Comparison of ENCODE assay signal across 21 cellular contexts in the genomic region with DNA sequence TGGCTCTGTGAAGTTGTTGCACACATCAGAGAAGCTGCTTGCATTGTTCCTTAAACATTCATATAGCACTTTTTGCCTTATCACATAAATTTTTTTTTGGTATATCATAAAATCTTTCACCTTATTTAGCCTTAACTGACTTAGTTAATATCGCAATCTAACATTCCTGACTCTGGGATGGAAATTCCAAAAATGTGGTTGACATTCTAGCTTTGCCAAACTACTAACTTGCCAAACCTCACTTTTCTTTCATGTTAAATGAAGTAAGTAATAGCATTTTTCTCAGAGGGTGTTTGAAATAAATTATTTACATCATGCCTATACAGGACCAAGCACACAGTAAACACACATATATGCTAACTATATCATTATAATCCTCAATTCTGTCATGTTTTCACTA.
A peak's percentile ranks its signal among the peaks of the same experiment; 100 is the strongest.
DNase-seq lines count a peak whose midpoint lies in the region; ATAC-seq, FAIRE-seq and TF ChIP-seq lines count a peak whose summit lies in the region.
"Had no signal": no experiment of that assay in that cellular context is flagged by ENCODE, and none has a peak within 500 bp of the region (broad histone marks: within the 10 kb centered on the region; RNA-seq: fewer than 3 reads in every experiment).

No MANE protein-coding gene starts in this region.

- H3K4me1 Mint-ChIP-seq in astrocyte (ENCODE audit: low read depth, unreplicated experiment) = peaks cover 18% of the 10 kb centered on the region
- no peaks in the 10 kb centered on the region for H3K4me1 Mint-ChIP-seq in progenitor cell of endocrine pancreas (ENCODE audit: low read depth)
- peaks cover 8% of the 10 kb centered on the region for H3K4me1 Mint-ChIP-seq in type B pancreatic cell (ENCODE audit: unreplicated experiment)
- H3K4me1 Mint-ChIP-seq: B cell had no signal

- TF ChIP-seq CTCF in astrocyte (IDR thresholded peaks at IDR 0.05; ENCODE audit: insufficient read depth, low read depth, low read length) (no peak), progenitor cell of endocrine pancreas (IDR thresholded peaks at IDR 0.05; ENCODE audit: unreplicated experiment) (no peak), type B pancreatic cell (conservative IDR thresholded peaks at IDR 0.05) (no peak)

- H3K9ac ChIP-seq in astrocyte (ENCODE audit: low read length) = no peak overlapping the region
- H3K9ac ChIP-seq: BLaER1 treated with 17β-estradiol and CSF1 and Interleukin-3, amounts not matched to agents 10 nM and 100 nM had no signal

- H3K79me2 ChIP-seq in astrocyte (ENCODE audit: insufficient read depth, low read length) = no peaks in the 10 kb centered on the region

- H3K4me3 ChIP-seq in astrocyte (ENCODE audit: insufficient read depth, low read depth, low read length) = no peak overlapping the region
- H3K4me3 ChIP-seq: A549; BLaER1 treated with 17β-estradiol and CSF1 and Interleukin-3, amounts not matched to agents 10 nM and 100 nM had no signal

- H3K27me3 ChIP-seq in astrocyte (ENCODE audit: insufficient read depth, low read length) = no peaks in the 10 kb centered on the region
- H3K27me3 ChIP-seq: BLaER1 treated with 17β-estradiol and CSF1 and Interleukin-3, amounts not matched to agents 10 nM and 100 nM had no signal

- no peak overlapping the region for H3K4me2 ChIP-seq in astrocyte (ENCODE audit: low read length)
- H3K4me2 ChIP-seq: A549; BLaER1 treated with 17β-estradiol and CSF1 and Interleukin-3, amounts not matched to agents 10 nM and 100 nM had no signal

- ATAC-seq in left cardiac atrium = no peak
- ATAC-seq: A549; CD8-positive, alpha-beta T cell had no signal

- H3K27me3 Mint-ChIP-seq in astrocyte (ENCODE audit: low read depth, unreplicated experiment) (no peaks in the 10 kb centered on the region), progenitor cell of endocrine pancreas (no peaks in the 10 kb centered on the region), type B pancreatic cell (peaks cover 4% of the 10 kb centered on the region)
- H3K27me3 Mint-ChIP-seq: B cell; CD4-positive, alpha-beta T cell had no signal

- no peaks in the 10 kb centered on the region for H3K4me1 ChIP-seq in astrocyte (ENCODE audit: insufficient read depth, low read length)
- H3K4me1 ChIP-seq: A549; BLaER1 treated with 17β-estradiol and CSF1 and Interleukin-3, amounts not matched to agents 10 nM and 100 nM; Caco-2 had no signal

- no peaks in the 10 kb centered on the region for H3K9me3 ChIP-seq in astrocyte (ENCODE audit: insufficient read depth, low read depth, low read length)
- H3K9me3 ChIP-seq: A549; BLaER1 treated with 17β-estradiol and CSF1 and Interleukin-3, amounts not matched to agents 10 nM and 100 nM; Caco-2 had no signal

- no peak overlapping the region for H2AFZ ChIP-seq in astrocyte (ENCODE audit: low read depth, low read length)

- peak; percentile 9 for DNase-seq in HCEC 1CT
- peak; percentile 41 for DNase-seq in astrocyte (ENCODE audit: low read depth)
- peak; percentile 62 for DNase-seq in astrocyte of the hippocampus (ENCODE audit: low read depth, low spot score)
- no peak for DNase-seq in progenitor cell of endocrine pancreas (ENCODE audit: low spot score, unreplicated experiment)
- no peak for DNase-seq in left cardiac atrium
- DNase-seq in type B pancreatic cell (ENCODE audit: extremely low spot score, unreplicated experiment) = no peak
- DNase-seq: AML-193; Caco-2; Calu3; CD4-positive, alpha-beta T cell; CD8-positive, alpha-beta T cell; DMS79 treated with DMSO at 0.1 percent for 48 hours; GF-D8 had no signal

- H3K36me3 ChIP-seq in astrocyte (ENCODE audit: insufficient read depth, low read length) = no peaks in the 10 kb centered on the region
- H3K36me3 ChIP-seq: BLaER1 treated with 17β-estradiol and CSF1 and Interleukin-3, amounts not matched to agents 10 nM and 100 nM had no signal

- H3K4me3 Mint-ChIP-seq in astrocyte (ENCODE audit: unreplicated experiment) (no peak overlapping the region), progenitor cell of endocrine pancreas (ENCODE audit: low read depth) (no peak overlapping the region), type B pancreatic cell (no peak overlapping the region)
- H3K4me3 Mint-ChIP-seq: B cell; CD4-positive, alpha-beta T cell; CD8-positive, alpha-beta T cell had no signal

- H3K9me3 Mint-ChIP-seq in astrocyte (ENCODE audit: unreplicated experiment) (no peaks in the 10 kb centered on the region), progenitor cell of endocrine pancreas (ENCODE audit: low read depth) (no peaks in the 10 kb centered on the region), type B pancreatic cell (no peaks in the 10 kb centered on the region)

- H3K27ac Mint-ChIP-seq in astrocyte (ENCODE audit: unreplicated experiment) (no peak overlapping the region), progenitor cell of endocrine pancreas (no peak overlapping the region), type B pancreatic cell (no peak overlapping the region)
- H3K27ac Mint-ChIP-seq: B cell; CD4-positive, alpha-beta T cell; CD8-positive, alpha-beta T cell had no signal

- no peak overlapping the region for H3K27ac ChIP-seq in astrocyte (ENCODE audit: low read depth, low read length)
- H3K27ac ChIP-seq: 22Rv1; A549; BLaER1 treated with 17β-estradiol and CSF1 and Interleukin-3, amounts not matched to agents 10 nM and 100 nM; C4-2B had no signal

- FAIRE-seq in astrocyte (lab: Jason Lieb, UNC) = no peak
- FAIRE-seq: A549, D721Med, GM12891, GM19239 had no signal

- intact Hi-C loops in left cardiac atrium (cut with DNase I) = no loop called here

- H3K36me3 Mint-ChIP-seq in astrocyte (ENCODE audit: low read depth, unreplicated experiment) (no peaks in the 10 kb centered on the region), progenitor cell of endocrine pancreas (ENCODE audit: insufficient read depth) (no peaks in the 10 kb centered on the region), type B pancreatic cell (no peaks in the 10 kb centered on the region)
- H3K36me3 Mint-ChIP-seq: CD8-positive, alpha-beta T cell had no signal

- no peaks in the 10 kb centered on the region for H4K20me1 ChIP-seq in astrocyte (ENCODE audit: insufficient read depth, low read length)
- H4K20me1 ChIP-seq: BLaER1 treated with 17β-estradiol and CSF1 and Interleukin-3, amounts not matched to agents 10 nM and 100 nM had no signal

Comparison
In these comparisons a context has a peak if more than half of its experiments do, and no peak if none do; other contexts are left out.
1. DNase-seq: peak in HCEC 1CT (single experiment), astrocyte (single experiment) and astrocyte of the hippocampus (single experiment); none in progenitor cell of endocrine pancreas (single experiment), left cardiac atrium (single experiment) and type B pancreatic cell (single experiment).